Comparison of ENCODE assay signal across 14 cellular contexts in genomic region chr20:23445596-23446217, GRCh38. TPM values are rescaled to one million over a fixed set of nuclear protein-coding genes. Genes with fewer than 3 reads are reported as not detected.
DNase-seq lines count a peak whose midpoint lies in the region; ATAC-seq and TF ChIP-seq lines count a peak whose summit lies in the region.
"Had no signal": no experiment of that assay in that cellular context is flagged by ENCODE, and none has a peak within 500 bp of the region (broad histone marks: within the 10 kb centered on the region; RNA-seq: fewer than 3 reads in every experiment).

No MANE protein-coding gene starts in this region.

- no peak for ATAC-seq in HG02840 (IDR thresholded peaks at IDR 0.05; ENCODE audit: low FRiP score, unreplicated experiment)

- no peaks in the 10 kb centered on the region for H3K36me3 Mint-ChIP-seq in MCF 10A (ENCODE audit: insufficient read depth, unreplicated experiment)

- H3K27me3 Mint-ChIP-seq in MCF 10A (ENCODE audit: insufficient read depth, unreplicated experiment): no peaks in the 10 kb centered on the region

- BruUV-seq in MCF 10A (replicated peaks; lab: Mats Ljungman, UMichigan): no TSS peak

- H3K4me3 Mint-ChIP-seq in MCF 10A (ENCODE audit: unreplicated experiment): peak overlapping the region; percentile 9

- H3K27me3 ChIP-seq in breast epithelium: no peaks in the 10 kb centered on the region
- H3K27me3 ChIP-seq in adipocyte (replicated peaks; ENCODE audit: control insufficient read depth, insufficient read depth, low read length): peaks cover 6% of the 10 kb centered on the region
- H3K27me3 ChIP-seq: colonic mucosa, neutrophil, upper lobe of right lung had no signal

- TF ChIP-seq CTCF in MCF 10A (IDR thresholded peaks at IDR 0.05; ENCODE audit: unreplicated experiment) (no peak), breast epithelium (IDR thresholded peaks at IDR 0.05) (no peak), fibroblast of the aortic adventitia (IDR thresholded peaks at IDR 0.05; ENCODE audit: insufficient read depth, low read length) (no peak)

- H3K9me3 ChIP-seq in breast epithelium (no peaks in the 10 kb centered on the region), adipocyte (ENCODE audit: control insufficient read depth, low read length) (no peaks in the 10 kb centered on the region)
- H3K9me3 ChIP-seq: colonic mucosa, neutrophil, upper lobe of right lung had no signal

- no peak for TF ChIP-seq POLR2A in breast epithelium (IDR thresholded peaks at IDR 0.05)

- no peak overlapping the region for H3K4me3 ChIP-seq in breast epithelium
- no peak overlapping the region for H3K4me3 ChIP-seq in adipocyte (ENCODE audit: low read length)
- H3K4me3 ChIP-seq in fibroblast of the aortic adventitia (ENCODE audit: low read depth, low read length): no peak overlapping the region
- H3K4me3 ChIP-seq: colonic mucosa, upper lobe of right lung had no signal

- H3K4me1 Mint-ChIP-seq in MCF 10A (ENCODE audit: insufficient read depth, unreplicated experiment): peaks cover 25% of the 10 kb centered on the region

- H3K27ac ChIP-seq in breast epithelium: no peak overlapping the region
- H3K27ac ChIP-seq: colonic mucosa, KMS-11, neutrophil, upper lobe of right lung had no signal

- H3K36me3 ChIP-seq in breast epithelium (no peaks in the 10 kb centered on the region), adipocyte (ENCODE audit: control insufficient read depth, insufficient read depth, low read length, severe bottlenecking) (no peaks in the 10 kb centered on the region)
- H3K36me3 ChIP-seq: colonic mucosa, neutrophil, upper lobe of right lung had no signal

- no peaks in the 10 kb centered on the region for H3K9me3 Mint-ChIP-seq in MCF 10A (ENCODE audit: unreplicated experiment)

- H3K9ac ChIP-seq in adipocyte (ENCODE audit: low read length): no peak overlapping the region
- H3K9ac ChIP-seq: KMS-11 had no signal

- CTCF ChIA-PET in MCF 10A (lab: Yijun Ruan, JAX): interaction anchor here (0.6 to 13.1 kb wide), 17 partner anchors 11 to 1058 kb away, joined by 3 to 541 read pairs (median 3); partner anchors contain the start of gene CST9

- POLR2A ChIA-PET in MCF 10A (lab: Yijun Ruan, JAX): interaction anchor here (0.8 to 1.7 kb wide), 4 partner anchors 25 to 95 kb away, joined by 3 to 4 read pairs (median 4); partner anchors contain the start of genes NAPB and NXT1

- peak overlapping the region; percentile 37 for H3K27ac Mint-ChIP-seq in MCF 10A (ENCODE audit: low read depth, unreplicated experiment)

- H3K4me1 ChIP-seq in breast epithelium (no peaks in the 10 kb centered on the region), adipocyte (ENCODE audit: control insufficient read depth, insufficient read depth, low read length) (peaks cover 10% of the 10 kb centered on the region)
- H3K4me1 ChIP-seq: colonic mucosa, upper lobe of right lung had no signal

- DNase-seq in MCF 10A (ENCODE audit: unreplicated experiment) (peak; percentile 77), breast epithelium (ENCODE audit: low spot score in 2 of 2) (no peak), adipocyte (ENCODE audit: low read depth) (peak; percentile 64), fibroblast of the aortic adventitia (ENCODE audit: low read depth) (peak; percentile 46), stromal cell of bone marrow (ENCODE audit: low read depth) (peak; percentile 53), SIG-M5 (lab: John Stamatoyannopoulos, UW) (no peak), MV-4-11 (lab: John Stamatoyannopoulos, UW) (no peak)
- DNase-seq: colonic mucosa, upper lobe of right lung had no signal

- intact Hi-C loops in MCF 10A (cut with micrococcal nuclease) (no loop called here), breast epithelium (cut with DNase I; ENCODE audit: low total_unique reads) (loop anchor here (2.0 kb wide), 1 partner anchor 41 kb away; no protein-coding TSS in a partner anchor)

RNA-seq across cellular contexts. Expression of gene CSTL1, which starts 6.2 kb away (rescaled TPM):
- total RNA-seq in MCF 10A (2022) (not detected in 2 replicates), breast epithelium (not detected), fibroblast of the aortic adventitia (ENCODE audit: low replicate concordance) (not detected in 2 replicates)
- total RNA-seq: A673, colonic mucosa, liver, upper lobe of right lung had no signal

RNA-seq across cellular contexts. Expression of gene CST11, which starts 7.0 kb away (rescaled TPM):
- total RNA-seq in MCF 10A (2022) (not detected in 2 replicates), breast epithelium (not detected), fibroblast of the aortic adventitia (ENCODE audit: low replicate concordance) (not detected in 2 replicates)
- total RNA-seq: A673, colonic mucosa, liver, upper lobe of right lung had no signal

RNA-seq across cellular contexts. Expression of gene NAPB, which starts 24.4 kb away (rescaled TPM):
- total RNA-seq in MCF 10A (2022): 9.6 and 10.9 TPM in 2 replicates
- 10 to 100 TPM; 10.4 to 20.1 (median 16.1) TPM for total RNA-seq in breast epithelium
- 7.4 and 13.6 TPM in 2 replicates for total RNA-seq in fibroblast of the aortic adventitia (ENCODE audit: low replicate concordance)

RNA-seq across cellular contexts. Expression of gene CST8, which starts 45.2 kb away (rescaled TPM):
- total RNA-seq in MCF 10A (2022) (not detected in 2 replicates), breast epithelium (not detected), fibroblast of the aortic adventitia (ENCODE audit: low replicate concordance) (not detected in 2 replicates)
- total RNA-seq: A673, colonic mucosa, liver, upper lobe of right lung had no signal

Comparison
In these comparisons a context has a peak if more than half of its experiments do, and no peak if none do; other contexts are left out.
1. DNase-seq: peak in MCF 10A (single experiment), adipocyte (single experiment), fibroblast of the aortic adventitia (single experiment) and stromal cell of bone marrow (single experiment); none in breast epithelium (0 of 2), SIG-M5 (single experiment) and MV-4-11 (single experiment).